Comparison of ENCODE assay signal across 21 cellular contexts in genomic region chr20:9756660-9757059, GRCh38.
A peak's percentile ranks its signal among the peaks of the same experiment; 100 is the strongest.
DNase-seq lines count a peak whose midpoint lies in the region; ATAC-seq, FAIRE-seq and TF ChIP-seq lines count a peak whose summit lies in the region.
"Had no signal": no experiment of that assay in that cellular context is flagged by ENCODE, and none has a peak within 500 bp of the region (broad histone marks: within the 10 kb centered on the region; RNA-seq: fewer than 3 reads in every experiment).

No MANE protein-coding gene starts in this region.

- no peaks in the 10 kb centered on the region for H3K36me3 ChIP-seq in HepG2 (replicated peaks in 1 of 2; ENCODE audit: control insufficient read depth in 1 of 2, insufficient read depth in 2 of 2, low read length in 2 of 2)
- H3K36me3 ChIP-seq in right lobe of liver: no peaks in the 10 kb centered on the region
- no peaks in the 10 kb centered on the region for H3K36me3 ChIP-seq in hepatocyte (replicated peaks; ENCODE audit: insufficient read depth, low read depth)
- H3K36me3 ChIP-seq in small intestine (ENCODE audit: control insufficient read depth in 2 of 2, insufficient read depth in 2 of 2, low read length in 2 of 2): no peaks in the 10 kb centered on the region
- H3K36me3 ChIP-seq in OCI-LY7 (ENCODE audit: insufficient read depth, low read length): no peaks in the 10 kb centered on the region
- H3K36me3 ChIP-seq: BLaER1 treated with 17β-estradiol and CSF1 and Interleukin-3, amounts not matched to agents 10 nM and 100 nM had no signal

- POLR2A ChIA-PET in HepG2 (lab: Yijun Ruan, JAX) (no interaction called here), OCI-LY7 (lab: Charles Lee) (interaction anchor here (0.9 to 1.3 kb wide), 3 partner anchors 13 to 128 kb away, joined by 3 to 5 read pairs (median 4); no protein-coding TSS in a partner anchor)

- in situ Hi-C loops in HepG2 (cut with HindIII; ENCODE audit: extremely low pct_ligation_motif_present, low pct_unique_long_range_greater_than_20kb): no loop called here

- intact Hi-C loops in HepG2 (cut with micrococcal nuclease; ENCODE audit: unreplicated experiment): no loop called here
- intact Hi-C loops in right lobe of liver (cut with DNase I): no loop called here
- intact Hi-C loops in OCI-LY7 (cut with micrococcal nuclease; ENCODE audit: unreplicated experiment): no loop called here

- CTCF ChIA-PET in HepG2 (lab: Yijun Ruan, JAX; ENCODE audit: low intra/inter-chr PET ratio, low total read pairs) (no interaction called here), OCI-LY7 (lab: Charles Lee; ENCODE audit: unreplicated experiment) (no interaction called here)

- H3K4me3 ChIP-seq in HepG2 (replicated peaks in 1 of 3; ENCODE audit: insufficient read depth in 1 of 3, low read depth in 2 of 3, low read length in 3 of 3) (no peak overlapping the region), right lobe of liver (no peak overlapping the region), hepatocyte (no peak overlapping the region), small intestine (ENCODE audit: low read depth in 1 of 2, low read length in 2 of 2) (no peak overlapping the region), OCI-LY7 (ENCODE audit: low read depth, low read length, poor library complexity, severe bottlenecking) (no peak overlapping the region)
- H3K4me3 ChIP-seq: A549; BLaER1 treated with 17β-estradiol and CSF1 and Interleukin-3, amounts not matched to agents 10 nM and 100 nM had no signal

- TF ChIP-seq POLR2A in HepG2 (IDR thresholded peaks at IDR 0.05; ENCODE audit: insufficient read depth in 1 of 2, low read depth in 2 of 2, low read length in 2 of 2) (no peak), right lobe of liver (IDR thresholded peaks at IDR 0.05) (no peak)

- TF ChIP-seq CTCF in HepG2 (CRISPR knock-in tag; IDR thresholded peaks at IDR 0.05) (no peak), right lobe of liver (IDR thresholded peaks at IDR 0.05) (no peak), hepatocyte (IDR thresholded peaks at IDR 0.05; ENCODE audit: poor library complexity) (no peak), OCI-LY7 (conservative IDR thresholded peaks at IDR 0.05; ENCODE audit: low read length) (no peak)

- 15% methylated on average over 3 of the region's 3 CpGs for WGBS in HepG2 (ENCODE audit: low lambda C conversion rate)
- 25% methylated on average over 3 of the region's 3 CpGs for WGBS in right lobe of liver (ENCODE audit: insufficient coverage, low coverage, low lambda C conversion rate, missing lambda C conversion rate)
- WGBS in hepatocyte (ENCODE audit: low lambda C conversion rate, missing lambda C conversion rate): 47% methylated on average over 3 of the region's 3 CpGs
- WGBS in small intestine, 3 donors: 34 to 72% (median 40%) methylated on average over 3 of the region's 3 CpGs

- TF ChIP-seq EP300 in HepG2 (IDR thresholded peaks at IDR 0.05; ENCODE audit: low read depth in 2 of 2, low read length in 2 of 2) (no peak), HepG2 (CRISPR knock-in tag; IDR thresholded peaks at IDR 0.05; ENCODE audit: borderline replicate concordance) (no peak)

- H2AFZ ChIP-seq in HepG2 (ENCODE audit: low read length) (no peak overlapping the region), hepatocyte (no peak overlapping the region), OCI-LY7 (ENCODE audit: low read length) (no peak overlapping the region)

- H3K27me3 ChIP-seq in HepG2 (ENCODE audit: control insufficient read depth in 1 of 2, insufficient read depth in 2 of 2, low read length in 2 of 2) (no peaks in the 10 kb centered on the region), right lobe of liver (no peaks in the 10 kb centered on the region), hepatocyte (no peaks in the 10 kb centered on the region), small intestine (ENCODE audit: control insufficient read depth in 2 of 2, insufficient read depth in 2 of 2, low read length in 2 of 2) (peaks cover 0 to 3% of the 10 kb centered on the region in 2 donors)
- H3K27me3 ChIP-seq: BLaER1 treated with 17β-estradiol and CSF1 and Interleukin-3, amounts not matched to agents 10 nM and 100 nM had no signal

- BruUV-seq in HepG2 (replicated peaks; lab: Mats Ljungman, UMichigan) (no TSS peak), OCI-LY7 (replicated peaks; lab: Mats Ljungman, UMichigan) (no TSS peak)

- TF ChIP-seq RAD21 in HepG2 (CRISPR knock-in tag; IDR thresholded peaks at IDR 0.05): no peak

- no peaks in the 10 kb centered on the region for H3K9me2 ChIP-seq in hepatocyte (replicated peaks; ENCODE audit: insufficient read depth)
- no peaks in the 10 kb centered on the region for H3K9me2 ChIP-seq in OCI-LY7 (ENCODE audit: insufficient read depth, low read length)

- no peak overlapping the region for H3K9ac ChIP-seq in HepG2 (ENCODE audit: insufficient read depth, low read depth, low read length)
- H3K9ac ChIP-seq: BLaER1 treated with 17β-estradiol and CSF1 and Interleukin-3, amounts not matched to agents 10 nM and 100 nM had no signal

- H3K4me2 ChIP-seq in HepG2 (ENCODE audit: low read depth, low read length) (no peak overlapping the region), hepatocyte (no peak overlapping the region), OCI-LY7 (ENCODE audit: low read length) (no peak overlapping the region)
- H3K4me2 ChIP-seq: A549; BLaER1 treated with 17β-estradiol and CSF1 and Interleukin-3, amounts not matched to agents 10 nM and 100 nM had no signal

- H3K79me2 ChIP-seq in HepG2 (ENCODE audit: insufficient read depth, low read length) (no peaks in the 10 kb centered on the region), hepatocyte (no peaks in the 10 kb centered on the region), OCI-LY7 (ENCODE audit: insufficient read depth, low read depth, low read length) (no peaks in the 10 kb centered on the region)

- H4K20me1 ChIP-seq in HepG2 (ENCODE audit: insufficient read depth, low read length): no peaks in the 10 kb centered on the region
- no peaks in the 10 kb centered on the region for H4K20me1 ChIP-seq in hepatocyte (ENCODE audit: insufficient read depth, poor library complexity, severe bottlenecking)
- H4K20me1 ChIP-seq in OCI-LY7 (ENCODE audit: insufficient read depth, low read length): no peaks in the 10 kb centered on the region
- H4K20me1 ChIP-seq: BLaER1 treated with 17β-estradiol and CSF1 and Interleukin-3, amounts not matched to agents 10 nM and 100 nM had no signal

- H3K9me3 ChIP-seq in HepG2 (ENCODE audit: low read length): no peaks in the 10 kb centered on the region; the same call in 1 of the 2 replicates
- H3K9me3 ChIP-seq in right lobe of liver: no peaks in the 10 kb centered on the region
- no peaks in the 10 kb centered on the region for H3K9me3 ChIP-seq in hepatocyte (ENCODE audit: low read depth)
- H3K9me3 ChIP-seq in small intestine (ENCODE audit: control insufficient read depth, low read depth): no peaks in the 10 kb centered on the region
- no peaks in the 10 kb centered on the region for H3K9me3 ChIP-seq in OCI-LY7 (ENCODE audit: low read length)

- no peak for FAIRE-seq in HepG2 (lab: Jason Lieb, UNC)
- no peak for FAIRE-seq in small intestine (lab: Jason Lieb, UNC)
- FAIRE-seq: A549, D721Med, G401.6, GM12891, GM19239 had no signal

- H3K4me1 ChIP-seq in HepG2 (ENCODE audit: insufficient read depth, low read length) (no peaks in the 10 kb centered on the region), right lobe of liver (no peaks in the 10 kb centered on the region), hepatocyte (ENCODE audit: insufficient read depth) (no peaks in the 10 kb centered on the region), small intestine (ENCODE audit: control insufficient read depth in 2 of 2, insufficient read depth in 1 of 2, low read depth in 1 of 2, low read length in 1 of 2) (no peaks in the 10 kb centered on the region), OCI-LY7 (ENCODE audit: insufficient read depth, low read length, poor library complexity, severe bottlenecking) (no peaks in the 10 kb centered on the region)
- H3K4me1 ChIP-seq: A549; BLaER1 treated with 17β-estradiol and CSF1 and Interleukin-3, amounts not matched to agents 10 nM and 100 nM; Caco-2 had no signal

- H3K27ac ChIP-seq in HepG2 (ENCODE audit: extremely low read length, insufficient read depth, low read length): no peak overlapping the region
- no peak overlapping the region for H3K27ac ChIP-seq in right lobe of liver
- no peak overlapping the region for H3K27ac ChIP-seq in hepatocyte
- H3K27ac ChIP-seq in small intestine (ENCODE audit: low read depth in 1 of 2, low read length in 1 of 2): no peak overlapping the region
- H3K27ac ChIP-seq in OCI-LY7 (ENCODE audit: low read depth, low read length, poor library complexity, severe bottlenecking): no peak overlapping the region
- H3K27ac ChIP-seq: 22Rv1; A549; BLaER1 treated with 17β-estradiol and CSF1 and Interleukin-3, amounts not matched to agents 10 nM and 100 nM; C4-2B had no signal

- DNase-seq in HepG2 (ENCODE audit: low spot score) (no peak), right lobe of liver (no peak), hepatocyte (ENCODE audit: low spot score) (peak; percentile 8), small intestine (peak; percentile 42), OCI-LY7 (ENCODE audit: low spot score) (no peak)
- DNase-seq: AML-193; Caco-2; Calu3; CD4-positive, alpha-beta T cell; CD8-positive, alpha-beta T cell; DMS79 treated with DMSO at 0.1 percent for 48 hours; GF-D8 had no signal

- ATAC-seq in HepG2: peak; percentile 65
- no peak for ATAC-seq in right lobe of liver
- no peak for ATAC-seq in HG03159 (IDR thresholded peaks at IDR 0.05; ENCODE audit: unreplicated experiment)
- ATAC-seq: A549; CD8-positive, alpha-beta T cell had no signal

TF ChIP-seq in HepG2, 621 proteins besides CTCF, POLR2A, EP300 and RAD21 (continues in another document):
- TF ChIP-seq ZNF350 (CRISPR knock-in tag; IDR thresholded peaks at IDR 0.05; ENCODE audit: borderline replicate concordance, low read depth): no peak
- TF ChIP-seq BATF2 (CRISPR knock-in tag; IDR thresholded peaks at IDR 0.05): no peak
- no peak for TF ChIP-seq SOX5 (CRISPR knock-in tag; IDR thresholded peaks at IDR 0.05; ENCODE audit: borderline replicate concordance)
- no peak for TF ChIP-seq ZFP36L2 (CRISPR knock-in tag; IDR thresholded peaks at IDR 0.05)
- TF ChIP-seq CBX2 (IDR thresholded peaks at IDR 0.05; ENCODE audit: low read depth, low read length): no peak
- TF ChIP-seq CBX2 (CRISPR knock-in tag; IDR thresholded peaks at IDR 0.05; ENCODE audit: low read depth): no peak
- TF ChIP-seq ZNF552 (CRISPR knock-in tag; IDR thresholded peaks at IDR 0.05; ENCODE audit: borderline replicate concordance): no peak
- TF ChIP-seq ZNF879 (CRISPR knock-in tag; IDR thresholded peaks at IDR 0.05): no peak

Comparison
In these comparisons a context has a peak if more than half of its experiments do, and no peak if none do; other contexts are left out.
1. DNase-seq: peak in hepatocyte (single experiment) and small intestine (single experiment); none in HepG2 (single experiment), right lobe of liver (0 of 3) and OCI-LY7 (single experiment).